In the genomic region with DNA sequence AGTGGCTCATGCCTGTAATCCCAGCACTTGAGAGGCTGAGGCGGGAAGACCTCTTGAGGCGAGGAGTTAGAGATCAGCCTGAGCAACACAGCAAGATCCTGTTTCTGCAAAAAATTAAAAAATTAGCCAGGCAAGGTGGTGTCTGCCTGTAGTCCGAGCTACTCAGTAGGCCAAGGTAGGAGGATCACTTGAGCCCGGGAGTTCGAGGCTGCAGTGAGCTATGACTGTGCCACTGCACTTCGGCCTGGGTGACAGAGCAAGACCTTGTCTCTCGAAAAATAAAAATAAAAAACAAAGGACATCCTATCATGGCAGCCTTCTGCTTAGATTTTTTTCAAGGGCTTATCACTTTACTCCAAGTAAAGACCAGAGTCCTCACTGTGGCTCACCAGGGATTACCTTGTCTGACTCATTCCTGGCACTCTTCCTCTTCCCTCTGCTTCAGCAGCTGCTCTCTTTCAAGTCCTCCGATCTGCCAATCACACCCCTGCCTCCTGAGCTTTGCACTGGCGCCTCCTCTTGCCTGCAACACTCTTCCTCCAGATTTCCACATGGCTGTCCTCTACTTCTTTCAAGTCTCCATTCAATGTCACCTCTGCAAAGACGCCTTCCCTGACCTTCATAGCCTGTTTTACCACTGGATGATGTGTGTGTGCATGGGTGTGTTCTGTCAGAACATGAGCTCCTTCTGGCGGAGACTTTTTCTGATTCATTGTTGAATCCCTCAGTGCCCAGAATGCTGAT, we compare ENCODE assay signal across 1 cellular context.
TF ChIP-seq lines count a peak whose summit lies in the region.

No MANE protein-coding gene starts in this region.

TF ChIP-seq in SK-N-SH treated with all-trans-retinoic acid at 6 μM for 48 hours, 23 proteins besides CTCF, POLR2A, EP300 and RAD21 (continued from another document):
- TF ChIP-seq, protein P1, sequence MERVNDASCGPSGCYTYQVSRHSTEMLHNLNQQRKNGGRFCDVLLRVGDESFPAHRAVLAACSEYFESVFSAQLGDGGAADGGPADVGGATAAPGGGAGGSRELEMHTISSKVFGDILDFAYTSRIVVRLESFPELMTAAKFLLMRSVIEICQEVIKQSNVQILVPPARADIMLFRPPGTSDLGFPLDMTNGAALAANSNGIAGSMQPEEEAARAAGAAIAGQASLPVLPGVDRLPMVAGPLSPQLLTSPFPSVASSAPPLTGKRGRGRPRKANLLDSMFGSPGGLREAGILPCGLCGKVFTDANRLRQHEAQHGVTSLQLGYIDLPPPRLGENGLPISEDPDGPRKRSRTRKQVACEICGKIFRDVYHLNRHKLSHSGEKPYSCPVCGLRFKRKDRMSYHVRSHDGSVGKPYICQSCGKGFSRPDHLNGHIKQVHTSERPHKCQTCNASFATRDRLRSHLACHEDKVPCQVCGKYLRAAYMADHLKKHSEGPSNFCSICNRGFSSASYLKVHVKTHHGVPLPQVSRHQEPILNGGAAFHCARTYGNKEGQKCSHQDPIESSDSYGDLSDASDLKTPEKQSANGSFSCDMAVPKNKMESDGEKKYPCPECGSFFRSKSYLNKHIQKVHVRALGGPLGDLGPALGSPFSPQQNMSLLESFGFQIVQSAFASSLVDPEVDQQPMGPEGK (CRISPR knock-in tag; IDR thresholded peaks at IDR 0.05; ENCODE audit: borderline replicate concordance), result no peak
- TF ChIP-seq TCF4 (CRISPR knock-in tag; IDR thresholded peaks at IDR 0.05; ENCODE audit: borderline replicate concordance) (no peak), BACH2 (CRISPR knock-in tag; IDR thresholded peaks at IDR 0.05; ENCODE audit: borderline replicate concordance) (no peak), ZNF70 (CRISPR knock-in tag; IDR thresholded peaks at IDR 0.05) (no peak), ZFP30 (CRISPR knock-in tag; IDR thresholded peaks at IDR 0.05) (no peak), ZFP3 (CRISPR knock-in tag; IDR thresholded peaks at IDR 0.05) (no peak), SNAI2 (CRISPR knock-in tag; IDR thresholded peaks at IDR 0.05) (no peak)
